Comparison of ENCODE assay signal across 22 cellular contexts in genomic region chr9:75140261-75140660, GRCh38.
"Had no signal": no experiment of that assay in that cellular context is flagged by ENCODE, and none has a peak within 500 bp of the region (broad histone marks: within the 10 kb centered on the region; RNA-seq: fewer than 3 reads in every experiment).

No MANE protein-coding gene starts in this region.

- H3K27me3 Mint-ChIP-seq: effector memory CD8-positive, alpha-beta T cell; stimulated activated naive B cell treated with anti-CD40 and anti-IgM and Interleukin-4, amounts not matched to agents 10 μg/mL and 1 μg/mL and 100 μg/mL, for 72 hours had no signal

- DNase-seq: activated CD4-positive, alpha-beta T cell treated with anti-CD3 and anti-CD28 coated beads for 4 hours; activated CD4-positive, alpha-beta T cell treated with anti-CD3 and anti-CD28 coated beads, Interleukin-2, amount 50 U/mL, for 48 hours; activated CD4-positive, CD25-positive, alpha-beta regulatory T cell; activated gamma-delta T cell treated with Interleukin-2 at 50 U/mL for 16 hours; activated T-cell treated with anti-CD3 and anti-CD28 coated beads for 4 hours; colonic mucosa; dorsolateral prefrontal cortex; effector memory CD8-positive, alpha-beta T cell; foreskin melanocyte; left ventricle myocardium superior; mammary epithelial cell; midbrain; retina; stimulated activated CD4-positive, alpha-beta T cell treated with anti-CD3 and anti-CD28 coated beads, Interleukin-2, amount 100 ng/mL, for 48 hours; stimulated activated CD8-positive, alpha-beta memory T cell treated with anti-CD3 and anti-CD28 coated beads, Interleukin-4, amount 100 ng/mL, for 48 hours; stimulated activated naive B cell treated with anti-CD40 and anti-IgM and Interleukin-4, amounts not matched to agents 10 μg/mL and 1 μg/mL and 100 μg/mL, for 72 hours; T-helper 1 cell; T-helper 9 cell; transverse colon had no signal

- H3K4me3 Mint-ChIP-seq: neural crest cell; stimulated activated naive B cell treated with anti-CD40 and anti-IgM and Interleukin-4, amounts not matched to agents 10 μg/mL and 1 μg/mL and 100 μg/mL, for 72 hours had no signal

- H3K4me1 Mint-ChIP-seq: neural crest cell had no signal

- H3K27ac ChIP-seq: colonic mucosa, transverse colon had no signal

- H3K27me3 ChIP-seq: colonic mucosa, dorsolateral prefrontal cortex, transverse colon had no signal

- H3K4me3 ChIP-seq: colonic mucosa, dorsolateral prefrontal cortex, transverse colon had no signal

- H3K36me3 ChIP-seq: colonic mucosa had no signal

- H3K27ac Mint-ChIP-seq: activated naive CD4-positive, alpha-beta T cell treated with anti-CD3 and anti-CD28 coated beads, Interleukin-2, amount 50 U/mL, for 72 hours; stimulated activated naive B cell treated with anti-CD40 and anti-IgM and Interleukin-4, amounts not matched to agents 10 μg/mL and 1 μg/mL and 100 μg/mL, for 72 hours had no signal

- H3K9me3 ChIP-seq: colonic mucosa had no signal

- ATAC-seq: activated naive CD4-positive, alpha-beta T cell treated with anti-CD3 and anti-CD28 coated beads, Interleukin-2, amount 50 U/mL, for 72 hours; effector memory CD8-positive, alpha-beta T cell; esophagus mucosa; left ventricle myocardium superior; stimulated activated naive B cell treated with anti-CD40 and anti-IgM and Interleukin-4, amounts not matched to agents 10 μg/mL and 1 μg/mL and 100 μg/mL, for 72 hours had no signal

- H3K4me1 ChIP-seq: colonic mucosa, transverse colon had no signal
